Comparison of ENCODE assay signal across 8 cellular contexts in the genomic region with DNA sequence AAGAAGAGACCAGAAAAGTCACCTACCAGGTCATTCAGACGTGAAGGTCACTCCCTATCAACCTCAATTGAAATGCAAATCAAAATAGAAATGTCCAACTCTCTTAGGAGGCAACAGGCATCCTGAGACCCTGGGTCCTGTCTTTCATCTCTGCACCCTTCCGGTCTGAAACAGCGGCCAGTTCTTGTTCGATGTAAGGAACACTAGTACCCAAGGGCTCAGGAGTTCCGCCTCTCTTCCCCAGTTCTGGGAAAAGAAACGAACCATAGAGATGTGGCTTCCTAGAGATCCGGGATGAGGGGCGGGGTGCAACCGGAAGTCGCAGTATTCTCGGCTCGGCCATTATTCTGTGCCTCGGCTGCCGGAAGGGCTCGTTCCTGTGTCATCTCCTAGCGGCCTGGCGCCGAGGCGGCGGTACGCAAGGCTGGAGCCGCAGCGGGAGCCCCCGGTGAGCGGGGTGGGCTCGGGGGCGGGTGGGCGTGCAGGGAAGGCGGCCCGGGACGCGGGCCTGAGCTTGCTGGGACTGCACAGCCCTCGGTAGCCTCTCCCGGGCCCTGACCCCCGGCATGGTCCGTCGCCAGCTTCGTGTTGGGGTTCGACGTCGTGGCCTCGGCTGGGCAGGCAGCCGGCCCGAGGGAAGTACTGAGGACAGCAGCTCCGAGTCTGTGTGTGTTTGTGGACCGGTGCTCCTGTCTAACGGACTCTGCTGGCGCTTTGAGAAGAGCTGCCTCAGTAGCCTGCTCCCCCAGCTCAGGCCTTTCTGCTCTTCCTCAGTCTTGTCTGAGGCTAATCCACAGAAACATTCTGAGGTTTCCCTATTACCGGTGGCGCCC. TPM values are rescaled to one million over a fixed set of nuclear protein-coding genes. Genes with fewer than 3 reads are reported as not detected.
A peak's percentile ranks its signal among the peaks of the same experiment; 100 is the strongest.
DNase-seq lines count a peak whose midpoint lies in the region; ATAC-seq and TF ChIP-seq lines count a peak whose summit lies in the region.

ZNF197 (plus strand) TSS at position 341 of the 833 bp plus-strand sequence. CDS start 4,119 bp downstream, outside the sequence.

- H3K36me3 ChIP-seq in ectodermal cell (ENCODE audit: control insufficient read depth, insufficient read depth, low read length) (peaks cover 9% of the 10 kb centered on the region), lung (ENCODE audit: control insufficient read depth in 2 of 2, insufficient read depth in 2 of 2, low read length in 2 of 2) (peaks cover 4 to 6% of the 10 kb centered on the region in 2 donors)

- H3K27me3 ChIP-seq in ectodermal cell (ENCODE audit: control insufficient read depth, insufficient read depth, low read length, poor library complexity, severe bottlenecking) (no peaks in the 10 kb centered on the region), lung (ENCODE audit: control insufficient read depth, insufficient read depth) (no peaks in the 10 kb centered on the region)

- no peak for TF ChIP-seq CTCF in lung (IDR thresholded peaks at IDR 0.05; ENCODE audit: control extremely low read depth, extremely low read depth)

- H3K4me3 ChIP-seq in ectodermal cell (ENCODE audit: insufficient read depth, low read depth, low read length) (peak within 1 kb of the TSS; percentile 61), lung (peak within 1 kb of the TSS; percentile 87)

- peak; percentile 93 for ATAC-seq in HG03439 (IDR thresholded peaks at IDR 0.05; ENCODE audit: unreplicated experiment)
- peak; percentile 98 for ATAC-seq in lung (ENCODE audit: insufficient read depth, low FRiP score)

- H3K27ac ChIP-seq in ectodermal cell (ENCODE audit: insufficient read depth, low read depth, low read length, poor library complexity, severe bottlenecking) = peak within 1 kb of the TSS; percentile 76
- peak within 1 kb of the TSS; percentile 90 to 94 for H3K27ac ChIP-seq in lung (ENCODE audit: low read depth in 1 of 2, low read length in 1 of 2)

- WGBS in ectodermal cell, 2 experiments = 1% methylated on average over 48 to 50 of the region's 50 CpGs
- WGBS in lung, 2 donors = 0 to 1% methylated on average over 47 to 50 of the region's 50 CpGs

- DNase-seq in C1 segment of cervical spinal cord (lab: John Stamatoyannopoulos, UW) = peak in 13 of 14 donors; percentile 39 to 91 (median 80)
- peak; percentile 62 for DNase-seq in GM19238 (ENCODE audit: insufficient read length, low spot score)
- peak; percentile 94 for DNase-seq in NCI-H69 (lab: John Stamatoyannopoulos, UW)
- peak; percentile 73 to 79 for DNase-seq in activated CD4-positive, alpha-beta T cell treated with anti-CD3 and anti-CD28 coated beads, Interleukin-2, amount 50 U/mL, for 48 hours
- DNase-seq in lung (ENCODE audit: low spot score) = peak; percentile 88
- DNase-seq in stimulated activated CD4-positive, alpha-beta T cell treated with anti-CD3 and anti-CD28 coated beads, TNF-alpha, amount 100 ng/mL, for 4 hours (ENCODE audit: low read depth in 3 of 3) = peak; percentile 23 to 37 (median 24)

- no peaks in the 10 kb centered on the region for H3K9me3 ChIP-seq in ectodermal cell (ENCODE audit: control insufficient read depth, low read length)
- peaks cover 0 to 1% of the 10 kb centered on the region in 2 donors for H3K9me3 ChIP-seq in lung (ENCODE audit: control insufficient read depth in 2 of 2, insufficient read depth in 1 of 2, low read length in 1 of 2)

- H3K4me1 ChIP-seq in ectodermal cell (ENCODE audit: control insufficient read depth, insufficient read depth, low read length) = no peaks in the 10 kb centered on the region
- H3K4me1 ChIP-seq in lung (ENCODE audit: control insufficient read depth in 2 of 2, insufficient read depth in 2 of 2, low read length in 2 of 2) = peaks cover 0 to 17% of the 10 kb centered on the region in 2 donors

RNA-seq across cellular contexts. Expression of gene ZNF197, which starts in this region (rescaled TPM):
- polyA plus RNA-seq in ectodermal cell (2013, experiment 1 of 4) = 39.1 TPM
- 40.8 TPM for polyA plus RNA-seq in ectodermal cell (2013, experiment 2 of 4)
- polyA plus RNA-seq in ectodermal cell (2013, experiment 3 of 4) = 27.5 TPM
- 37.8 TPM for polyA plus RNA-seq in ectodermal cell (2013, experiment 4 of 4)
- total RNA-seq in lung = 10 to 100 TPM; 11.5 to 30.0 TPM
- polyA plus RNA-seq in lung = 1 to 10 TPM; 5.3 to 6.9 TPM

Comparison
In these comparisons a context has a peak if more than half of its experiments do, and no peak if none do; other contexts are left out.
1. Peak in every context shown above with its lines: DNase-seq, ATAC-seq, H3K4me3 ChIP-seq and H3K27ac ChIP-seq.
2. DNase-seq: peak in every context shown above with its lines; median percentile 94 in NCI-H69; 88 in lung; 80 in C1 segment of cervical spinal cord; 76 in activated CD4-positive, alpha-beta T cell treated with anti-CD3 and anti-CD28 coated beads, Interleukin-2, amount 50 U/mL, for 48 hours; 62 in GM19238; 24 in stimulated activated CD4-positive, alpha-beta T cell treated with anti-CD3 and anti-CD28 coated beads, TNF-alpha, amount 100 ng/mL, for 4 hours.